28 cellular contexts compared by ENCODE assay signal in the genomic region with DNA sequence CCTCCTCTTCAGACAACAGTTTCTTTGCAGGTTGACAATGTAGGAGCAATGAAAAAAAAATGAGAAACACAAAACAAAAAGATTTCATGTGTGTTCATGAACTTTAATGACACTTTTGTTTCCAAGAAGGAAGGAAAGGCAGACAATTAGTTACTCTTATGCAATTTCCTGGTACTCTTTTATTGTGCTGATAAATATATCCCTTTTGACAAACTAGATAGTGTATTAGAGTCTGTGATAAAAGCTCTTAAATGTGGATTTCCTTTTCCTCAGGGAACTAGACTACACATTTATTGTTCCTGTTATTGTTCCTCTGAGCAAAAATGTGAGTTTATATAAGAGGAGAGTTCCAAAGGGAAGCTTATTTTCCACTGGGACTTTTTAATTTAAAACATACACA.
"Had no signal": no experiment of that assay in that cellular context is flagged by ENCODE, and none has a peak within 500 bp of the region (broad histone marks: within the 10 kb centered on the region; RNA-seq: fewer than 3 reads in every experiment).

No MANE protein-coding gene starts in this region.

- H3K4me1 Mint-ChIP-seq: activated B cell treated with CpG ODN at 0.5 μM for 24 hours; activated naive CD8-positive, alpha-beta T cell treated with anti-CD3 and anti-CD28 coated beads, Interleukin-2, amount 50 U/mL, for 24 hours; activated T-helper 17 cell treated with anti-CD3 and anti-CD28 coated beads, Interleukin-2, amount 50 U/mL, for 72 hours; T-helper 17 cell had no signal

- ATAC-seq: activated CD8-positive, alpha-beta T cell treated with anti-CD3 and anti-CD28 coated beads for 36 hours; activated naive CD8-positive, alpha-beta T cell treated with anti-CD3 and anti-CD28 coated beads, Interleukin-2, amount 50 U/mL, for 24 hours; activated T-cell treated with anti-CD3 and anti-CD28 coated beads, Interleukin-2, amount 50 U/mL, for 4 hours; activated T-helper 17 cell treated with anti-CD3 and anti-CD28 coated beads, Interleukin-2, amount 50 U/mL, for 72 hours; heart right ventricle; left lung; mucosa of descending colon; natural killer cell treated with Interleukin-12 subunit alpha and Interleukin-12 subunit beta and Interleukin-15 and Interleukin-18, amount 100 ng/mL, for 72 hours; T-helper 17 cell; upper lobe of right lung had no signal

- H3K27me3 ChIP-seq: heart right ventricle, left lung, sigmoid colon, suprapubic skin, tibial artery, upper lobe of right lung had no signal

- H3K36me3 ChIP-seq: heart right ventricle, left lung, sigmoid colon, suprapubic skin, tibial artery, upper lobe of right lung had no signal

- H3K4me3 ChIP-seq: heart right ventricle, left lung, lung, mucosa of descending colon, sigmoid colon, suprapubic skin, tibial artery, upper lobe of right lung had no signal

- H3K27ac ChIP-seq: heart right ventricle, left lung, sigmoid colon, suprapubic skin, tibial artery, upper lobe of right lung had no signal

- H3K4me1 ChIP-seq: heart right ventricle, left lung, sigmoid colon, suprapubic skin, tibial artery, upper lobe of right lung had no signal

- H3K27me3 Mint-ChIP-seq: activated B cell treated with CpG ODN at 0.5 μM for 24 hours; activated CD8-positive, alpha-beta T cell treated with anti-CD3 and anti-CD28 coated beads for 36 hours; activated naive CD8-positive, alpha-beta T cell treated with anti-CD3 and anti-CD28 coated beads, Interleukin-2, amount 50 U/mL, for 24 hours; activated T-helper 17 cell treated with anti-CD3 and anti-CD28 coated beads, Interleukin-2, amount 50 U/mL, for 72 hours; natural killer cell treated with Interleukin-12 subunit alpha and Interleukin-12 subunit beta and Interleukin-15 and Interleukin-18, amount 100 ng/mL, for 72 hours; T-helper 17 cell had no signal

- DNase-seq: activated B cell treated with CpG ODN at 0.5 μM for 24 hours; activated CD4-positive, alpha-beta T cell treated with anti-CD3 and anti-CD28 coated beads, Interleukin-2, amount 50 U/mL, for 1 hour; activated CD8-positive, alpha-beta T cell treated with anti-CD3 and anti-CD28 coated beads for 36 hours; activated gamma-delta T cell treated with Interleukin-2 at 50 U/mL for 16 hours; activated naive CD4-positive, alpha-beta T cell treated with anti-CD3 and anti-CD28 coated beads, Interleukin-2, amount 50 U/mL, for 16 hours; activated naive CD8-positive, alpha-beta T cell treated with anti-CD3 and anti-CD28 coated beads, Interleukin-2, amount 50 U/mL, for 24 hours; activated T-cell treated with anti-CD3 and anti-CD28 coated beads, Interleukin-2, amount 50 U/mL, for 4 hours; amygdala; caudate nucleus; erythroblast; foreskin fibroblast; heart right ventricle; left lung; mesendoderm; mucosa of descending colon; sigmoid colon; small intestine; stimulated activated CD4-positive, alpha-beta T cell treated with anti-CD3 and anti-CD28 coated beads, Interleukin-15, amount 100 ng/mL, for 24 hours; stimulated activated CD4-positive, alpha-beta T cell treated with anti-CD3 and anti-CD28 coated beads, Interleukin-2, amount 100 ng/mL, for 24 hours; stimulated activated naive CD4-positive, alpha-beta T cell; T-helper 17 cell; T1000; tibial artery; upper lobe of right lung had no signal

- H3K4me3 Mint-ChIP-seq: activated B cell treated with CpG ODN at 0.5 μM for 24 hours; activated CD8-positive, alpha-beta T cell treated with anti-CD3 and anti-CD28 coated beads for 36 hours; activated naive CD8-positive, alpha-beta T cell treated with anti-CD3 and anti-CD28 coated beads, Interleukin-2, amount 50 U/mL, for 24 hours; activated T-cell treated with anti-CD3 and anti-CD28 coated beads, Interleukin-2, amount 50 U/mL, for 4 hours; activated T-helper 17 cell treated with anti-CD3 and anti-CD28 coated beads, Interleukin-2, amount 50 U/mL, for 72 hours; natural killer cell treated with Interleukin-12 subunit alpha and Interleukin-12 subunit beta and Interleukin-15 and Interleukin-18, amount 100 ng/mL, for 72 hours; T-helper 17 cell had no signal

- H3K9me3 ChIP-seq: mucosa of descending colon, sigmoid colon, suprapubic skin, tibial artery, upper lobe of right lung had no signal

- H3K27ac Mint-ChIP-seq: activated B cell treated with CpG ODN at 0.5 μM for 24 hours; activated CD8-positive, alpha-beta T cell treated with anti-CD3 and anti-CD28 coated beads for 36 hours; activated naive CD8-positive, alpha-beta T cell treated with anti-CD3 and anti-CD28 coated beads, Interleukin-2, amount 50 U/mL, for 24 hours; activated T-helper 17 cell treated with anti-CD3 and anti-CD28 coated beads, Interleukin-2, amount 50 U/mL, for 72 hours; natural killer cell treated with Interleukin-12 subunit alpha and Interleukin-12 subunit beta and Interleukin-15 and Interleukin-18, amount 100 ng/mL, for 72 hours; T-helper 17 cell had no signal
